In the genomic region with DNA sequence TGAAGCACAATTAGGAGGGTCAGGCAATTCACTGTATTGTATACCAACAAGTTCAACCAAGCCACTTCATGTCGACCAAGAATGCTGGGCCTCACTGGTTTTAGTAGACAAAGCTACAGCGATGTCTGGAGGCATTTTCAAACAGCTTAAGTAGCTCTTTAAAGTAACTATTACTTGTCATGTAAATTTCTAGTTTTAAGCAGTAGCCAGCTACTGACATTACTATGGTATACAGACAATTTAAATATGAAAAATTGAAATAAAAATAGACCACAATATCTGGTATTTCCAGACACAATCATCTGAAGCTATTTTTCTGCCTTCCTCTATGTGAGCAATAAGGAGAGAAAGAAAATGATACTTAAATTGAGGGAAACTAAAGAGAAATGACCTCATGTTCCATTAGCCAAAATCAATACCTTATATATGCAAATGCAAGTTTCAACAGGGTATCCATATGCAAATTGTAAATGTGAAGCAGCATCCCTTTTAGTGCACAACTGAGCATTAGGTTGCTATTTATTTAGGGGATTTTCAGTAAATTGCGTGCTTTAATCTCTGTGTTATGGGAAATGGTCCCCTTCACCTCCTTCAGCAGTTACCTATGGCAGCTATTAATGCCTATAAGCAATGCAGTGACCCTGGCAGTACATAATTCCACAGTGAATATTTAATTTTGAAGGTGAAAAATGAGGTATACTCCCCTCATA, we compare ENCODE assay signal across 1 cellular context.
TF ChIP-seq lines count a peak whose summit lies in the region.

No MANE protein-coding gene starts in this region.

TF ChIP-seq in GM23338, 12 proteins besides CTCF, POLR2A, EP300 and RAD21 (continued from another document):
- TF ChIP-seq, protein P1, sequence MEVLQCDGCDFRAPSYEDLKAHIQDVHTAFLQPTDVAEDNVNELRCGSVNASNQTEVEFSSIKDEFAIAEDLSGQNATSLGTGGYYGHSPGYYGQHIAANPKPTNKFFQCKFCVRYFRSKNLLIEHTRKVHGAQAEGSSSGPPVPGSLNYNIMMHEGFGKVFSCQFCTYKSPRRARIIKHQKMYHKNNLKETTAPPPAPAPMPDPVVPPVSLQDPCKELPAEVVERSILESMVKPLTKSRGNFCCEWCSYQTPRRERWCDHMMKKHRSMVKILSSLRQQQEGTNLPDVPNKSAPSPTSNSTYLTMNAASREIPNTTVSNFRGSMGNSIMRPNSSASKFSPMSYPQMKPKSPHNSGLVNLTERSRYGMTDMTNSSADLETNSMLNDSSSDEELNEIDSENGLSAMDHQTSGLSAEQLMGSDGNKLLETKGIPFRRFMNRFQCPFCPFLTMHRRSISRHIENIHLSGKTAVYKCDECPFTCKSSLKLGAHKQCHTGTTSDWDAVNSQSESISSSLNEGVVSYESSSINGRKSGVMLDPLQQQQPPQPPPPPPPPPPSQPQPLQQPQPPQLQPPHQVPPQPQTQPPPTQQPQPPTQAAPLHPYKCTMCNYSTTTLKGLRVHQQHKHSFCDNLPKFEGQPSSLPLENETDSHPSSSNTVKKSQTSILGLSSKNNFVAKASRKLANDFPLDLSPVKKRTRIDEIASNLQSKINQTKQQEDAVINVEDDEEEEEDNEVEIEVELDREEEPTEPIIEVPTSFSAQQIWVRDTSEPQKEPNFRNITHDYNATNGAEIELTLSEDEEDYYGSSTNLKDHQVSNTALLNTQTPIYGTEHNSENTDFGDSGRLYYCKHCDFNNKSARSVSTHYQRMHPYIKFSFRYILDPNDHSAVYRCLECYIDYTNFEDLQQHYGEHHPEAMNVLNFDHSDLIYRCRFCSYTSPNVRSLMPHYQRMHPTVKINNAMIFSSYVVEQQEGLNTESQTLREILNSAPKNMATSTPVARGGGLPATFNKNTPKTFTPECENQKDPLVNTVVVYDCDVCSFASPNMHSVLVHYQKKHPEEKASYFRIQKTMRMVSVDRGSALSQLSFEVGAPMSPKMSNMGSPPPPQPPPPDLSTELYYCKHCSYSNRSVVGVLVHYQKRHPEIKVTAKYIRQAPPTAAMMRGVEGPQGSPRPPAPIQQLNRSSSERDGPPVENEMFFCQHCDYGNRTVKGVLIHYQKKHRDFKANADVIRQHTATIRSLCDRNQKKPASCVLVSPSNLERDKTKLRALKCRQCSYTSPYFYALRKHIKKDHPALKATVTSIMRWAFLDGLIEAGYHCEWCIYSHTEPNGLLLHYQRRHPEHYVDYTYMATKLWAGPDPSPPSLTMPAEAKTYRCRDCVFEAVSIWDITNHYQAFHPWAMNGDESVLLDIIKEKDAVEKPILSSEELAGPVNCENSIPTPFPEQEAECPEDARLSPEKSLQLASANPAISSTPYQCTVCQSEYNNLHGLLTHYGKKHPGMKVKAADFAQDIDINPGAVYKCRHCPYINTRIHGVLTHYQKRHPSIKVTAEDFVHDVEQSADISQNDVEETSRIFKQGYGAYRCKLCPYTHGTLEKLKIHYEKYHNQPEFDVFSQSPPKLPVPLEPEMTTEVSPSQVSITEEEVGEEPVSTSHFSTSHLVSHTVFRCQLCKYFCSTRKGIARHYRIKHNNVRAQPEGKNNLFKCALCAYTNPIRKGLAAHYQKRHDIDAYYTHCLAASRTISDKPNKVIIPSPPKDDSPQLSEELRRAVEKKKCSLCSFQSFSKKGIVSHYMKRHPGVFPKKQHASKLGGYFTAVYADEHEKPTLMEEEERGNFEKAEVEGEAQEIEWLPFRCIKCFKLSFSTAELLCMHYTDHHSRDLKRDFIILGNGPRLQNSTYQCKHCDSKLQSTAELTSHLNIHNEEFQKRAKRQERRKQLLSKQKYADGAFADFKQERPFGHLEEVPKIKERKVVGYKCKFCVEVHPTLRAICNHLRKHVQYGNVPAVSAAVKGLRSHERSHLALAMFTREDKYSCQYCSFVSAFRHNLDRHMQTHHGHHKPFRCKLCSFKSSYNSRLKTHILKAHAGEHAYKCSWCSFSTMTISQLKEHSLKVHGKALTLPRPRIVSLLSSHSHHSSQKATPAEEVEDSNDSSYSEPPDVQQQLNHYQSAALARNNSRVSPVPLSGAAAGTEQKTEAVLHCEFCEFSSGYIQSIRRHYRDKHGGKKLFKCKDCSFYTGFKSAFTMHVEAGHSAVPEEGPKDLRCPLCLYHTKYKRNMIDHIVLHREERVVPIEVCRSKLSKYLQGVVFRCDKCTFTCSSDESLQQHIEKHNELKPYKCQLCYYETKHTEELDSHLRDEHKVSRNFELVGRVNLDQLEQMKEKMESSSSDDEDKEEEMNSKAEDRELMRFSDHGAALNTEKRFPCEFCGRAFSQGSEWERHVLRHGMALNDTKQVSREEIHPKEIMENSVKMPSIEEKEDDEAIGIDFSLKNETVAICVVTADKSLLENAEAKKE (CRISPR knock-in tag; IDR thresholded peaks at IDR 0.05) = no peak
